Comparison of ENCODE assay signal across 9 cellular contexts in genomic region chr1:15352122-15352957, GRCh38. TPM values are rescaled to one million over a fixed set of nuclear protein-coding genes. Genes with fewer than 3 reads are reported as not detected.
A peak's percentile ranks its signal among the peaks of the same experiment; 100 is the strongest.
DNase-seq lines count a peak whose midpoint lies in the region; ATAC-seq lines count a peak whose summit lies in the region.
"Had no signal": no experiment of that assay in that cellular context is flagged by ENCODE, and none has a peak within 500 bp of the region (broad histone marks: within the 10 kb centered on the region; RNA-seq: fewer than 3 reads in every experiment).

No MANE protein-coding gene starts in this region.

- H3K27ac Mint-ChIP-seq in central memory CD8-positive, alpha-beta T cell (ENCODE audit: low read depth) = peak overlapping the region; percentile 64
- H3K27ac Mint-ChIP-seq: activated B cell treated with CpG ODN at 0.5 μM for 24 hours had no signal

- ATAC-seq in central memory CD8-positive, alpha-beta T cell (replicated peaks; ENCODE audit: extremely low read depth, poor library complexity, severe bottlenecking) = peak; percentile 87
- ATAC-seq in GM21526 (IDR thresholded peaks at IDR 0.05; ENCODE audit: low FRiP score, unreplicated experiment) = no peak
- ATAC-seq in GM18517 (IDR thresholded peaks at IDR 0.05; ENCODE audit: unreplicated experiment) = no peak

- peak overlapping the region; percentile 44 for H3K4me3 Mint-ChIP-seq in central memory CD8-positive, alpha-beta T cell
- H3K4me3 Mint-ChIP-seq: activated B cell treated with CpG ODN at 0.5 μM for 24 hours had no signal

- peak; percentile 19 for DNase-seq in activated CD4-positive, alpha-beta T cell treated with anti-CD3 and anti-CD28 coated beads for 1 hour
- DNase-seq in activated CD4-positive, alpha-beta T cell treated with anti-CD3 and anti-CD28 coated beads, Interleukin-2, amount 50 U/mL, for 1 hour = no peak
- DNase-seq in SK-MEL-5 (ENCODE audit: low read depth, low spot score) (peak; percentile 37), pulmonary artery endothelial cell (ENCODE audit: low read depth, low spot score) (peak; percentile 78), H7 (no peak)
- DNase-seq in central memory CD8-positive, alpha-beta T cell (ENCODE audit: low spot score in 2 of 2) = peak in 1 of 2 donors; percentile 24
- DNase-seq: activated B cell treated with CpG ODN at 0.5 μM for 24 hours had no signal

- H3K4me3 ChIP-seq in H7 (ENCODE audit: insufficient read depth, low read depth, low read length) = no peak overlapping the region

- in situ Hi-C loops in SK-MEL-5 (cut with HindIII; ENCODE audit: low pct_unique_long_range_greater_than_20kb, low sequenced_read_pairs) = no loop called here

- no peaks in the 10 kb centered on the region for H3K27me3 Mint-ChIP-seq in central memory CD8-positive, alpha-beta T cell

- no peaks in the 10 kb centered on the region for H3K36me3 ChIP-seq in H7 (replicated peaks; ENCODE audit: control insufficient read depth, insufficient read depth, low read length)

- H3K36me3 Mint-ChIP-seq in central memory CD8-positive, alpha-beta T cell (ENCODE audit: insufficient read depth) = peaks cover 1% of the 10 kb centered on the region

- H3K9me3 Mint-ChIP-seq in central memory CD8-positive, alpha-beta T cell = no peaks in the 10 kb centered on the region
- H3K9me3 Mint-ChIP-seq: activated B cell treated with CpG ODN at 0.5 μM for 24 hours had no signal

- no peaks in the 10 kb centered on the region for H3K27me3 ChIP-seq in H7 (ENCODE audit: control insufficient read depth, insufficient read depth, low read length)

- H3K4me1 Mint-ChIP-seq in central memory CD8-positive, alpha-beta T cell = peaks cover 43% of the 10 kb centered on the region
- H3K4me1 Mint-ChIP-seq: activated B cell treated with CpG ODN at 0.5 μM for 24 hours had no signal

RNA-seq across cellular contexts. Expression of gene EFHD2, which starts 57.3 kb away (rescaled TPM):
- total RNA-seq in SK-MEL-5 (2014; rRNA removed; shearing (Covaris generic)) = 31.9 and 35.3 TPM in 2 replicates
- polyA plus RNA-seq in SK-MEL-5 (2015; cell fraction: cytosol; rRNA removed) = 72.1 and 75.7 TPM in 2 replicates
- polyA plus RNA-seq in SK-MEL-5 (2015; cell fraction: nucleus; rRNA removed) = 21.6 and 26.7 TPM in 2 replicates
- 72.2 and 74.3 TPM in 2 replicates for total RNA-seq in pulmonary artery endothelial cell
- 42.9 and 48.3 TPM in 2 replicates for total RNA-seq in H7 (2014; rRNA removed; shearing (Covaris generic))

Comparison
In these comparisons a context has a peak if more than half of its experiments do, and no peak if none do; other contexts are left out.
1. DNase-seq: peak in activated CD4-positive, alpha-beta T cell treated with anti-CD3 and anti-CD28 coated beads for 1 hour (single experiment), SK-MEL-5 (single experiment) and pulmonary artery endothelial cell (single experiment); none in activated CD4-positive, alpha-beta T cell treated with anti-CD3 and anti-CD28 coated beads, Interleukin-2, amount 50 U/mL, for 1 hour (single experiment) and H7 (single experiment).